29 cellular contexts compared by ENCODE assay signal in the genomic region with DNA sequence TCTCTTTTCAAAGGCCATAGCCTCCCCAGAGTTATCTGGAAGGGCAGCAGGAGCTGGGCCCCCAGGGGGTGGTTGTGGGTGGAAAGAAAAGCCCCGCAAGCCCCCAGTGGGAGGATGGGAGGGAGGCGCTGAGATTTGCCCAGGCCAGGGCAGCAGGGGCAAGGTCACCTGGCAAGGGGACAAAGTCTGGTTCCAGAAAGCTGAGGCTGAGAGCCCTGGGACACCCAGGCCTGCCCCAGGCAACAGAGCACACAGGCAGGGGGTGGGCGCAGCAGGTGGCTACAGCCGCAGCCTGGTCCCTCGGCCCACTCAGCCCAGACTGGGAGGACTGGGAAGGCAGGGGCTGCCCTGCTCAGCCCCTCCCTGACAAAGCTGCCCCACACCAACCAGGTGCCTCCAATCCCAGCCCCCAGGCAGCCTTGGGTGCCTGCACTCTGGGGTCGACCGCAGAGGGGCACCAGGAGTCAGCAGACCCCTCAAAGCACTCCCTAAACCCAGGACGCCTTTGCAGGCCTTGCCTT. TPM values are rescaled to one million over a fixed set of nuclear protein-coding genes. Genes with fewer than 3 reads are reported as not detected.
"Had no signal": no experiment of that assay in that cellular context is flagged by ENCODE, and none has a peak within 500 bp of the region (broad histone marks: within the 10 kb centered on the region; RNA-seq: fewer than 3 reads in every experiment).

No MANE protein-coding gene starts in this region.

- H3K27me3 Mint-ChIP-seq: activated CD4-positive, alpha-beta memory T cell treated with anti-CD3 and anti-CD28 coated beads, Interleukin-2, amount 10 ng/mL, durations not matched to agents 7 days and 5 days; activated CD4-positive, alpha-beta T cell treated with anti-CD3 and anti-CD28 coated beads for 36 hours; activated naive CD8-positive, alpha-beta T cell; activated T-cell treated with anti-CD3 and anti-CD28 coated beads, Interleukin-2, amount 50 U/mL, for 24 hours had no signal

- H3K4me1 Mint-ChIP-seq: activated CD4-positive, alpha-beta memory T cell treated with anti-CD3 and anti-CD28 coated beads, Interleukin-2, amount 10 ng/mL, durations not matched to agents 7 days and 5 days; activated CD4-positive, alpha-beta T cell treated with anti-CD3 and anti-CD28 coated beads for 36 hours had no signal

- H3K9ac ChIP-seq: SK-N-SH had no signal

- H3K27me3 ChIP-seq: adrenal gland, Peyer's patch, SJCRH30 had no signal

- H3K4me1 ChIP-seq: adrenal gland, Peyer's patch, SJCRH30 had no signal

- H3K4me3 Mint-ChIP-seq: activated CD4-positive, alpha-beta memory T cell treated with anti-CD3 and anti-CD28 coated beads, Interleukin-2, amount 10 ng/mL, durations not matched to agents 7 days and 5 days; activated CD4-positive, alpha-beta T cell treated with anti-CD3 and anti-CD28 coated beads for 36 hours; activated naive CD4-positive, alpha-beta T cell treated with anti-CD3 and anti-CD28 coated beads for 36 hours; activated naive CD8-positive, alpha-beta T cell; activated T-cell treated with anti-CD3 and anti-CD28 coated beads, Interleukin-2, amount 50 U/mL, for 24 hours; activated T-helper 1 cell treated with anti-CD3 and anti-CD28 coated beads, Interleukin-12 subunit alpha, Interleukin-12 subunit beta, Interleukin-2, Interleukin-4 antibody, amounts not matched to agents 30 ng/mL and 10 ng/mL and 1 ng/mL, durations not matched to agents 14 hours and 24 hours and 36 hours; T-helper 2 cell treated with Interferon-gamma antibody and Interleukin-4, amounts not matched to agents 5 μg/mL and 100 μg/mL, for 36 hours had no signal

- H3K27ac ChIP-seq: adrenal gland, Peyer's patch, SJCRH30, WERI-Rb-1 had no signal

- H3K9me3 ChIP-seq: adrenal gland, Peyer's patch, SJCRH30, SK-N-SH had no signal

- H3K36me3 Mint-ChIP-seq: activated naive CD8-positive, alpha-beta T cell had no signal

- DNase-seq: activated CD4-positive, alpha-beta memory T cell treated with anti-CD3 and anti-CD28 coated beads, Interleukin-2, amount 10 ng/mL, durations not matched to agents 7 days and 5 days; activated CD4-positive, alpha-beta T cell treated with anti-CD3 and anti-CD28 coated beads, Interleukin-2, amount 50 U/mL, for 1 hour; activated CD8-positive, alpha-beta memory T cell treated with anti-CD3 and anti-CD28 coated beads, Interleukin-2, amount 50 U/mL, for 4 hours; activated gamma-delta T cell; activated naive CD4-positive, alpha-beta T cell treated with anti-CD3 and anti-CD28 coated beads for 36 hours; activated T-cell treated with anti-CD3 and anti-CD28 coated beads, Interleukin-2, amount 50 U/mL, for 24 hours; adrenal gland; anterior cingulate cortex; MM.1S; NCI-H1105; NCI-H1436; NCI-H1694 treated with DMSO at 0.1 percent for 48 hours; NCI-H2029 treated with DMSO at 0.1 percent for 48 hours; NCI-H345; NCI-H510A; NCI-H69; NK-92 treated with Interleukin-12 subunit alpha and Interleukin-12 subunit beta, amount 100 ng/mL, for 24 hours; Peyer's patch; Right ventricle myocardium superior; SJCRH30; SK-N-SH; SW 1271; WERI-Rb-1 had no signal

- H3K27ac Mint-ChIP-seq: activated CD4-positive, alpha-beta memory T cell treated with anti-CD3 and anti-CD28 coated beads, Interleukin-2, amount 10 ng/mL, durations not matched to agents 7 days and 5 days; activated CD4-positive, alpha-beta T cell treated with anti-CD3 and anti-CD28 coated beads for 36 hours; activated naive CD4-positive, alpha-beta T cell treated with anti-CD3 and anti-CD28 coated beads for 36 hours; activated naive CD8-positive, alpha-beta T cell; activated T-helper 1 cell treated with anti-CD3 and anti-CD28 coated beads, Interleukin-12 subunit alpha, Interleukin-12 subunit beta, Interleukin-2, Interleukin-4 antibody, amounts not matched to agents 30 ng/mL and 10 ng/mL and 1 ng/mL, durations not matched to agents 14 hours and 24 hours and 36 hours; T-helper 2 cell treated with Interferon-gamma antibody and Interleukin-4, amounts not matched to agents 5 μg/mL and 100 μg/mL, for 36 hours had no signal

- H3K9me3 Mint-ChIP-seq: activated CD4-positive, alpha-beta memory T cell treated with anti-CD3 and anti-CD28 coated beads, Interleukin-2, amount 10 ng/mL, durations not matched to agents 7 days and 5 days; activated naive CD4-positive, alpha-beta T cell treated with anti-CD3 and anti-CD28 coated beads for 36 hours; activated T-cell treated with anti-CD3 and anti-CD28 coated beads, Interleukin-2, amount 50 U/mL, for 24 hours; T-helper 2 cell treated with Interferon-gamma antibody and Interleukin-4, amounts not matched to agents 5 μg/mL and 100 μg/mL, for 36 hours had no signal

- H3K4me2 ChIP-seq: SK-N-SH had no signal

- H3K4me3 ChIP-seq: adrenal gland, Peyer's patch, SJCRH30 had no signal

- H3K36me3 ChIP-seq: adrenal gland, Peyer's patch, SJCRH30, WERI-Rb-1 had no signal

RNA-seq across cellular contexts. Expression of a gene that starts 23.7 kb away (rescaled TPM):
- total RNA-seq: activated CD4-positive, alpha-beta T cell treated with anti-CD3 and anti-CD28 coated beads for 36 hours; activated CD8-positive, alpha-beta memory T cell treated with anti-CD3 and anti-CD28 coated beads for 36 hours; activated naive CD4-positive, alpha-beta T cell treated with anti-CD3 and anti-CD28 coated beads for 36 hours; activated T-helper 1 cell treated with anti-CD3 and anti-CD28 coated beads, Interleukin-12 subunit alpha, Interleukin-12 subunit beta, Interleukin-2, Interleukin-4 antibody, amounts not matched to agents 30 ng/mL and 10 ng/mL and 1 ng/mL, durations not matched to agents 14 hours and 24 hours and 36 hours; adrenal gland; Peyer's patch; Right ventricle myocardium superior; SJCRH30; T-helper 1 cell treated with Interleukin-12 subunit alpha and Interleukin-12 subunit beta and Interleukin-4 antibody, amounts not matched to agents 30 ng/mL and 1 ng/mL, for 36 hours had no signal
- polyA plus RNA-seq: SK-N-SH had no signal
